In the genomic region with DNA sequence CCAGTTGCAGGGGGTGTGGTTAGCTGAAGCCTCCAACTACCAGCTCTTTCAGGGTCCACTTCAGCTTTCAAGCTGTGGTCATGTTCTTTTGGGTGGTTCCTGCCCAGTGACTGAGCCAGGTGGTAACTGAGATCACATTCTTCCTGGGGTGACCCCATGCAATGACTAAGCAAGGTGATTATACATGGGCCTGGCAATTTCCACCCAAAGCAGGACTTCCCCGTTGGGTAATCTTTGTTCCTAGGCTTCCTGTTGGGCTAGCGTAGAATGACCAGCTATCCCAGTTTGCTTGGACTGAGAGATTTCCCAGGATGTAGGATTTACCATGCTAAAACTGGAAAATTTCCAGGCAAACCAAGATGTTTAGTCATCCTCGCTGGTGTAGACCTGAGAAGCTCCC, we compare ENCODE assay signal across 21 cellular contexts. TPM values are rescaled to one million over a fixed set of nuclear protein-coding genes. Genes with fewer than 3 reads are reported as not detected.
DNase-seq lines count a peak whose midpoint lies in the region; ATAC-seq and TF ChIP-seq lines count a peak whose summit lies in the region.
"Had no signal": no experiment of that assay in that cellular context is flagged by ENCODE, and none has a peak within 500 bp of the region (broad histone marks: within the 10 kb centered on the region; RNA-seq: fewer than 3 reads in every experiment).

No MANE protein-coding gene starts in this region.

- peak; percentile 87 for DNase-seq in HT1080 (ENCODE audit: low read depth)
- DNase-seq in RPMI7951 (ENCODE audit: low read depth), result peak; percentile 57
- peak; percentile 71 for DNase-seq in epithelial cell of esophagus (ENCODE audit: low read depth)
- DNase-seq in mesendoderm, result no peak
- no peak for DNase-seq in NK-92 (lab: John Stamatoyannopoulos, UW; ENCODE audit: unreplicated experiment)
- no peak for DNase-seq in activated CD4-positive, CD25-positive, alpha-beta regulatory T cell (lab: John Stamatoyannopoulos, UW)
- DNase-seq: CD4-positive, CD25-positive, alpha-beta regulatory T cell; H9; IMR-90; MV-4-11; NCI-H1417; NCI-H1930; NCI-H2171 treated with DMSO at 0.1 percent for 48 hours; NCI-H510A treated with DMSO at 0.1 percent for 48 hours; SW 1271 had no signal

- no peak overlapping the region for H2BK120ac ChIP-seq in mesendoderm (ENCODE audit: low read depth, low read length)

- TF ChIP-seq CTCF in epithelial cell of esophagus (IDR thresholded peaks at IDR 0.05; ENCODE audit: insufficient read depth, low read depth, low read length, missing control alignments), result no peak

- no peak overlapping the region for H2BK5ac ChIP-seq in mesendoderm (ENCODE audit: low read length)

- no peak overlapping the region for H2AK5ac ChIP-seq in mesendoderm (ENCODE audit: low read length)

- H3K4me1 ChIP-seq in mesendoderm (ENCODE audit: control insufficient read depth, low read depth, low read length), result no peaks in the 10 kb centered on the region

- H3K4ac ChIP-seq in mesendoderm (ENCODE audit: low read depth, low read length), result no peak overlapping the region

- no peak overlapping the region for H3K9ac ChIP-seq in mesendoderm (ENCODE audit: low read length)

- no peaks in the 10 kb centered on the region for H3K27me3 ChIP-seq in mesendoderm (ENCODE audit: insufficient read depth, low read length, poor library complexity)

- no peak overlapping the region for H3K4me2 ChIP-seq in mesendoderm (ENCODE audit: low read length)

- no peak overlapping the region for H3K23ac ChIP-seq in mesendoderm (ENCODE audit: low read length)

- H4K8ac ChIP-seq in mesendoderm (ENCODE audit: low read depth, low read length), result no peak overlapping the region

- no peaks in the 10 kb centered on the region for H3K79me1 ChIP-seq in mesendoderm (ENCODE audit: low read length)

- peaks cover 2% of the 10 kb centered on the region for H3K36me3 ChIP-seq in mesendoderm (ENCODE audit: control insufficient read depth, insufficient read depth, low read length)

- H3K27ac ChIP-seq in mesendoderm (ENCODE audit: low read depth, low read length), result no peak overlapping the region

- ATAC-seq in GM18870 (IDR thresholded peaks at IDR 0.05; ENCODE audit: unreplicated experiment), result no peak

- WGBS in mesendoderm (ENCODE audit: extremely low coverage, insufficient coverage, low lambda C conversion rate), result no CpG with 5 or more reads among the region's 3 CpGs

- H3K18ac ChIP-seq in mesendoderm (ENCODE audit: low read length), result peak overlapping the region; percentile 10

- H3K56ac ChIP-seq in mesendoderm (ENCODE audit: low read length), result no peak overlapping the region

- H3K79me2 ChIP-seq in mesendoderm (ENCODE audit: control insufficient read depth, insufficient read depth, low read length), result no peaks in the 10 kb centered on the region

- no peak overlapping the region for H4K5ac ChIP-seq in mesendoderm (ENCODE audit: low read length)

- no peak overlapping the region for H2BK15ac ChIP-seq in mesendoderm (replicated peaks; ENCODE audit: low read depth)

- H3K4me3 ChIP-seq in epithelial cell of esophagus (ENCODE audit: low read length), result no peak overlapping the region
- H3K4me3 ChIP-seq in mesendoderm (ENCODE audit: low read length), result no peak overlapping the region

RNA-seq across cellular contexts. Expression of a gene that starts 18.4 kb away (rescaled TPM):
- not detected in 2 replicates for total RNA-seq in HT1080 (2014; rRNA removed; shearing (Covaris generic))
- 0.10 TPM in 1 of 2 replicates, not detected in the other for polyA plus RNA-seq in HT1080 (2015; cell fraction: cytosol; rRNA removed)
- not detected in 2 replicates for polyA plus RNA-seq in HT1080 (2015; cell fraction: nucleus; rRNA removed)
- total RNA-seq in RPMI7951 (2014; rRNA removed; shearing (Covaris generic)), result not detected in 2 replicates
- 0.20 TPM for polyA plus RNA-seq in mesendoderm (2013, experiment 1 of 2)
- 0.28 TPM for polyA plus RNA-seq in mesendoderm (2013, experiment 2 of 2)
- total RNA-seq: B cell; CD4-positive, CD25-positive, alpha-beta regulatory T cell; G401; HT-29; LHCN-M2; SK-MEL-5 had no signal
- polyA plus RNA-seq: CD4-positive, CD25-positive, alpha-beta regulatory T cell had no signal

RNA-seq across cellular contexts. Expression of a gene that starts 25.5 kb away (rescaled TPM):
- total RNA-seq in HT1080 (2014; rRNA removed; shearing (Covaris generic)), result not detected in 2 replicates
- not detected in 2 replicates for polyA plus RNA-seq in HT1080 (2015; cell fraction: cytosol; rRNA removed)
- 0.10 and 0.14 TPM in 2 replicates for polyA plus RNA-seq in HT1080 (2015; cell fraction: nucleus; rRNA removed)
- 0.20 and 0.60 TPM in 2 replicates for total RNA-seq in RPMI7951 (2014; rRNA removed; shearing (Covaris generic))
- 13.1 TPM for polyA plus RNA-seq in mesendoderm (2013, experiment 1 of 2)
- 14.5 TPM for polyA plus RNA-seq in mesendoderm (2013, experiment 2 of 2)
- total RNA-seq: CD4-positive, CD25-positive, alpha-beta regulatory T cell; G401; HT-29 had no signal

Comparison
In these comparisons a context has a peak if more than half of its experiments do, and no peak if none do; other contexts are left out.
1. DNase-seq: peak in HT1080 (single experiment), RPMI7951 (single experiment) and epithelial cell of esophagus (single experiment); none in mesendoderm (single experiment), NK-92 (single experiment) and activated CD4-positive, CD25-positive, alpha-beta regulatory T cell (0 of 4).